Comparison of ENCODE assay signal across 30 cellular contexts in the genomic region with DNA sequence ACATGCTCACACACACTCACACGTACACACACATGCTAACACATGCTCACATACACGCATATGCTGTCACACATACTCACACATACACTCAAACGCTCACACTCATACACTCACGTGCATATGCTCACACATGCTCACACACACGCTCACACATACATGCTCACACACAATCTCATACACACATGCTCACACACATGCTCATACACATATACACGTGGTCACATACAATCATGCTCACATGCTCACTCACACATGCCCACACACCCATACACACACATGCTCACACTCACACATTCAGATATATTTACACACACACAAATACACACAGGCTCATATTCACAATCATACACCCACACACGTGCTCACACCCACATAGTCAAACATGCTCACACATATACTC. TPM values are rescaled to one million over a fixed set of nuclear protein-coding genes. Genes with fewer than 3 reads are reported as not detected.
DNase-seq lines count a peak whose midpoint lies in the region; ATAC-seq, FAIRE-seq and TF ChIP-seq lines count a peak whose summit lies in the region.
"Had no signal": no experiment of that assay in that cellular context is flagged by ENCODE, and none has a peak within 500 bp of the region (broad histone marks: within the 10 kb centered on the region; RNA-seq: fewer than 3 reads in every experiment).

No MANE protein-coding gene starts in this region.

- H3K36me3 ChIP-seq in bronchial epithelial cell (ENCODE audit: control insufficient read depth, insufficient read depth, low read length) (no peaks in the 10 kb centered on the region), trophoblast cell (ENCODE audit: control insufficient read depth in 1 of 2, insufficient read depth in 2 of 2, low read length in 2 of 2) (no peaks in the 10 kb centered on the region), osteoblast (ENCODE audit: insufficient read depth, low read length) (no peaks in the 10 kb centered on the region)
- H3K36me3 ChIP-seq: BE2C, BLaER1 had no signal

- H3K4me3 ChIP-seq in bronchial epithelial cell (ENCODE audit: low read depth, low read length) (no peak overlapping the region), trophoblast cell (ENCODE audit: low read depth, low read length) (peak overlapping the region; percentile 37), osteoblast (ENCODE audit: insufficient read depth, low read length) (no peak overlapping the region)
- H3K4me3 ChIP-seq: A549, BLaER1 had no signal

- H3K9me3 Mint-ChIP-seq in activated CD8-positive, alpha-beta memory T cell treated with anti-CD3 and anti-CD28 coated beads, Interleukin-2, amount 10 ng/mL, durations not matched to agents 7 days and 5 days (ENCODE audit: low read depth): peaks cover 21% of the 10 kb centered on the region

- no peak overlapping the region for H3K14ac ChIP-seq in trophoblast cell (ENCODE audit: low read length)

- H4K91ac ChIP-seq in trophoblast cell (ENCODE audit: low read depth, low read length): no peak overlapping the region

- H3K9me3 ChIP-seq in trophoblast cell (ENCODE audit: insufficient read depth, low read depth, low read length) (peaks cover 6% of the 10 kb centered on the region), osteoblast (ENCODE audit: low read depth, low read length) (no peaks in the 10 kb centered on the region)
- H3K9me3 ChIP-seq: A549, BE2C had no signal

- H3K4me1 Mint-ChIP-seq in activated CD8-positive, alpha-beta memory T cell treated with anti-CD3 and anti-CD28 coated beads, Interleukin-2, amount 10 ng/mL, durations not matched to agents 7 days and 5 days: no peaks in the 10 kb centered on the region
- H3K4me1 Mint-ChIP-seq: CD14-positive monocyte; CD4-positive, alpha-beta memory T cell; CD4-positive, CD25-positive, alpha-beta regulatory T cell; CD8-positive, alpha-beta memory T cell had no signal

- no peaks in the 10 kb centered on the region for H3K27me3 ChIP-seq in bronchial epithelial cell (ENCODE audit: control insufficient read depth, insufficient read depth, low read length)
- H3K27me3 ChIP-seq in trophoblast cell (ENCODE audit: insufficient read depth, low read length): no peaks in the 10 kb centered on the region
- no peaks in the 10 kb centered on the region for H3K27me3 ChIP-seq in osteoblast (ENCODE audit: insufficient read depth, low read length)
- H3K27me3 ChIP-seq: BE2C, BLaER1 had no signal

- no peak overlapping the region for H3K27ac Mint-ChIP-seq in activated CD8-positive, alpha-beta memory T cell treated with anti-CD3 and anti-CD28 coated beads, Interleukin-2, amount 10 ng/mL, durations not matched to agents 7 days and 5 days
- H3K27ac Mint-ChIP-seq: CD14-positive monocyte; CD4-positive, alpha-beta memory T cell; CD8-positive, alpha-beta memory T cell had no signal

- H3K4me2 ChIP-seq in trophoblast cell (ENCODE audit: low read length) (no peak overlapping the region), osteoblast (ENCODE audit: insufficient read depth, low read length) (no peak overlapping the region)
- H3K4me2 ChIP-seq: A549, BLaER1 had no signal

- H3K27me3 Mint-ChIP-seq in activated CD8-positive, alpha-beta memory T cell treated with anti-CD3 and anti-CD28 coated beads, Interleukin-2, amount 10 ng/mL, durations not matched to agents 7 days and 5 days: no peaks in the 10 kb centered on the region
- H3K27me3 Mint-ChIP-seq: CD4-positive, alpha-beta memory T cell; CD4-positive, CD25-positive, alpha-beta regulatory T cell had no signal

- H3K9ac ChIP-seq in trophoblast cell (ENCODE audit: low read length): no peak overlapping the region
- H3K9ac ChIP-seq: BLaER1 had no signal

- peaks cover 3% of the 10 kb centered on the region for H3K36me3 Mint-ChIP-seq in activated CD8-positive, alpha-beta memory T cell treated with anti-CD3 and anti-CD28 coated beads, Interleukin-2, amount 10 ng/mL, durations not matched to agents 7 days and 5 days
- H3K36me3 Mint-ChIP-seq: CD14-positive monocyte; CD4-positive, alpha-beta memory T cell; CD4-positive, CD25-positive, alpha-beta regulatory T cell; CD8-positive, alpha-beta memory T cell had no signal

- DNase-seq in activated CD8-positive, alpha-beta memory T cell treated with anti-CD3 and anti-CD28 coated beads for 24 hours: peak; percentile 24
- no peak for DNase-seq in activated CD8-positive, alpha-beta memory T cell treated with anti-CD3 and anti-CD28 coated beads, Interleukin-2, amount 10 ng/mL, durations not matched to agents 7 days and 5 days
- DNase-seq in GM12891 (ENCODE audit: insufficient read length, low spot score) (no peak), bronchial epithelial cell (ENCODE audit: low read depth) (no peak), trophoblast cell (no peak), osteoblast (ENCODE audit: insufficient read length, low spot score, missing footprints) (no peak)
- DNase-seq: AML-193; BE2C; C1 segment of cervical spinal cord; CD4-positive, alpha-beta memory T cell; CD4-positive, CD25-positive, alpha-beta regulatory T cell; CD8-positive, alpha-beta memory T cell; COR-L47; DMS 273 treated with DMSO at 0.1 percent for 48 hours; DMS153; DMS53; DMS79; DND-41; EL; GDM1 had no signal

- no peaks in the 10 kb centered on the region for H3K79me2 ChIP-seq in trophoblast cell (ENCODE audit: control insufficient read depth, insufficient read depth, low read length, poor library complexity)
- H3K79me2 ChIP-seq in osteoblast (ENCODE audit: insufficient read depth, low read length): no peaks in the 10 kb centered on the region

- no peak overlapping the region for H2BK5ac ChIP-seq in trophoblast cell (ENCODE audit: low read depth, low read length, poor library complexity)

- peak; percentile 72 for FAIRE-seq in GM12891 (lab: Jason Lieb, UNC)
- peak; percentile 98 for FAIRE-seq in bronchial epithelial cell (lab: Jason Lieb, UNC)
- FAIRE-seq: A549, GM12892, GM18507, GM19239 had no signal

- CTCF ChIA-PET in activated CD8-positive, alpha-beta memory T cell treated with anti-CD3 and anti-CD28 coated beads, Interleukin-2, amount 10 ng/mL, durations not matched to agents 7 days and 5 days (lab: Charles Lee): no interaction called here

- WGBS in trophoblast cell (ENCODE audit: extremely low coverage, insufficient coverage, insufficient read length): 100% methylated on average over 2 of the region's 7 CpGs

- no peak for TF ChIP-seq POLR2A in GM12891 (IDR thresholded peaks at IDR 0.05; ENCODE audit: low read depth, low read length)

- H3K4me3 Mint-ChIP-seq in activated CD8-positive, alpha-beta memory T cell treated with anti-CD3 and anti-CD28 coated beads, Interleukin-2, amount 10 ng/mL, durations not matched to agents 7 days and 5 days: no peak overlapping the region
- H3K4me3 Mint-ChIP-seq: CD14-positive monocyte; CD4-positive, alpha-beta memory T cell; CD4-positive, CD25-positive, alpha-beta regulatory T cell; CD8-positive, alpha-beta memory T cell had no signal

- no peak overlapping the region for H2BK120ac ChIP-seq in trophoblast cell (ENCODE audit: insufficient read depth, low read length, poor library complexity)

- H2AFZ ChIP-seq in trophoblast cell (ENCODE audit: insufficient read depth, low read length, poor library complexity): no peak overlapping the region
- H2AFZ ChIP-seq in osteoblast (ENCODE audit: low read length): no peak overlapping the region

- no peaks in the 10 kb centered on the region for H3K79me1 ChIP-seq in trophoblast cell (ENCODE audit: low read length)

- H3K18ac ChIP-seq in trophoblast cell (ENCODE audit: low read length): no peak overlapping the region

- H3K27ac ChIP-seq in trophoblast cell (ENCODE audit: low read depth, low read length): no peak overlapping the region
- H3K27ac ChIP-seq in osteoblast (ENCODE audit: low read depth, low read length): no peak overlapping the region
- H3K27ac ChIP-seq: 22Rv1, A549, BLaER1 had no signal

- no peaks in the 10 kb centered on the region for H4K20me1 ChIP-seq in osteoblast (ENCODE audit: insufficient read depth, low read length)
- H4K20me1 ChIP-seq: BLaER1 had no signal

- no peak overlapping the region for H3K4ac ChIP-seq in trophoblast cell (ENCODE audit: low read depth, low read length)

- TF ChIP-seq CTCF in bronchial epithelial cell (IDR thresholded peaks at IDR 0.05; ENCODE audit: insufficient read depth, low read length, severe bottlenecking) (no peak), osteoblast (IDR thresholded peaks at IDR 0.05; ENCODE audit: extremely low read depth, low read depth, low read length) (no peak)

- H2AK5ac ChIP-seq in trophoblast cell (ENCODE audit: low read length): no peak overlapping the region

- no peak overlapping the region for H2BK12ac ChIP-seq in trophoblast cell (ENCODE audit: low read length)

- peak overlapping the region; percentile 4 for H3K23ac ChIP-seq in trophoblast cell (ENCODE audit: low read length)

- ATAC-seq in activated CD8-positive, alpha-beta memory T cell treated with anti-CD3 and anti-CD28 coated beads, Interleukin-2, amount 10 ng/mL, durations not matched to agents 7 days and 5 days: no peak
- no peak for ATAC-seq in GM21717 (IDR thresholded peaks at IDR 0.05; ENCODE audit: unreplicated experiment)
- ATAC-seq: A549 had no signal

- no peak overlapping the region for H4K12ac ChIP-seq in trophoblast cell (ENCODE audit: low read depth, low read length)

- H4K8ac ChIP-seq in trophoblast cell (ENCODE audit: low read depth, low read length): no peak overlapping the region

- H3K4me1 ChIP-seq in trophoblast cell (ENCODE audit: control insufficient read depth in 1 of 2, insufficient read depth in 2 of 2, low read length in 2 of 2): no peaks in the 10 kb centered on the region
- H3K4me1 ChIP-seq in osteoblast (ENCODE audit: insufficient read depth, low read length): no peaks in the 10 kb centered on the region
- H3K4me1 ChIP-seq: A549, BE2C had no signal

TF ChIP-seq in GM12891, 5 proteins besides CTCF, POLR2A, EP300 and RAD21:
- TF ChIP-seq TAF1 (IDR thresholded peaks at IDR 0.05; ENCODE audit: low read depth, low read length): no peak
- no peak for TF ChIP-seq POU2F2 (IDR thresholded peaks at IDR 0.05; ENCODE audit: low read depth, low read length)
- no peak for TF ChIP-seq PAX5 (IDR thresholded peaks at IDR 0.05; ENCODE audit: insufficient read depth, low read length, severe bottlenecking)
- no peak for TF ChIP-seq POLR2AphosphoS5 (IDR thresholded peaks at IDR 0.05; ENCODE audit: low read depth, low read length)
- no peak for TF ChIP-seq SPI1 (IDR thresholded peaks at IDR 0.05; ENCODE audit: low read depth, low read length)

RNA-seq across cellular contexts. Expression of gene SALL3, which starts 17.5 kb away (rescaled TPM):
- total RNA-seq in activated CD8-positive, alpha-beta memory T cell treated with anti-CD3 and anti-CD28 coated beads, Interleukin-2, amount 10 ng/mL, durations not matched to agents 7 days and 5 days: not detected
- polyA plus RNA-seq in GM12891 (2012; ENCODE audit: low read depth, missing spikeins): 0.27 TPM
- total RNA-seq in bronchial epithelial cell (not detected in 2 replicates), osteoblast (not detected in 2 replicates)
- polyA plus RNA-seq in trophoblast cell (2013): 1.4 and 1.6 TPM in 2 replicates
- total RNA-seq: A172; CD4-positive, alpha-beta memory T cell; CD4-positive, CD25-positive, alpha-beta regulatory T cell; CD8-positive, alpha-beta memory T cell; G401 had no signal
- polyA plus RNA-seq: A549; CD14-positive monocyte; CD4-positive, alpha-beta memory T cell; CD4-positive, CD25-positive, alpha-beta regulatory T cell; CD8-positive, alpha-beta memory T cell had no signal
